In genomic region chr1:223631367-223631977, GRCh38 we compare ENCODE assay signal across 1 cellular context.
TF ChIP-seq lines count a peak whose summit lies in the region.

No MANE protein-coding gene starts in this region.

TF ChIP-seq in IMR-90, 13 proteins besides CTCF, POLR2A, EP300 and RAD21 (continued from another document):
- TF ChIP-seq ELK1 (IDR thresholded peaks at IDR 0.05; ENCODE audit: borderline replicate concordance, low read depth, low read length): no peak
